ENCODE assay signal across 1 cellular context in genomic region chr2:231050018-231050901, GRCh38.
TF ChIP-seq lines count a peak whose summit lies in the region.

No MANE protein-coding gene starts in this region.

TF ChIP-seq in HepG2, 621 proteins besides CTCF, POLR2A, EP300 and RAD21 (continued from another document and continues in another):
- TF ChIP-seq, protein P1, sequence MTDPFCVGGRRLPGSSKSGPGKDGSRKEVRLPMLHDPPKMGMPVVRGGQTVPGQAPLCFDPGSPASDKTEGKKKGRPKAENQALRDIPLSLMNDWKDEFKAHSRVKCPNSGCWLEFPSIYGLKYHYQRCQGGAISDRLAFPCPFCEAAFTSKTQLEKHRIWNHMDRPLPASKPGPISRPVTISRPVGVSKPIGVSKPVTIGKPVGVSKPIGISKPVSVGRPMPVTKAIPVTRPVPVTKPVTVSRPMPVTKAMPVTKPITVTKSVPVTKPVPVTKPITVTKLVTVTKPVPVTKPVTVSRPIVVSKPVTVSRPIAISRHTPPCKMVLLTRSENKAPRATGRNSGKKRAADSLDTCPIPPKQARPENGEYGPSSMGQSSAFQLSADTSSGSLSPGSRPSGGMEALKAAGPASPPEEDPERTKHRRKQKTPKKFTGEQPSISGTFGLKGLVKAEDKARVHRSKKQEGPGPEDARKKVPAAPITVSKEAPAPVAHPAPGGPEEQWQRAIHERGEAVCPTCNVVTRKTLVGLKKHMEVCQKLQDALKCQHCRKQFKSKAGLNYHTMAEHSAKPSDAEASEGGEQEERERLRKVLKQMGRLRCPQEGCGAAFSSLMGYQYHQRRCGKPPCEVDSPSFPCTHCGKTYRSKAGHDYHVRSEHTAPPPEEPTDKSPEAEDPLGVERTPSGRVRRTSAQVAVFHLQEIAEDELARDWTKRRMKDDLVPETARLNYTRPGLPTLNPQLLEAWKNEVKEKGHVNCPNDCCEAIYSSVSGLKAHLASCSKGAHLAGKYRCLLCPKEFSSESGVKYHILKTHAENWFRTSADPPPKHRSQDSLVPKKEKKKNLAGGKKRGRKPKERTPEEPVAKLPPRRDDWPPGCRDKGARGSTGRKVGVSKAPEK (CRISPR knock-in tag; IDR thresholded peaks at IDR 0.05; ENCODE audit: borderline replicate concordance), result peak; percentile 97; the same call in 1 of the 2 replicates
- no peak; the same call in 1 of the 2 replicates for TF ChIP-seq ZNF484 (CRISPR knock-in tag; IDR thresholded peaks at IDR 0.05; ENCODE audit: borderline replicate concordance, low read depth)
- 0 out of 2 replicates have a peak, but pooled peaks have one; percentile 20 for TF ChIP-seq ZNF83 (CRISPR knock-in tag; IDR thresholded peaks at IDR 0.05; ENCODE audit: borderline replicate concordance)
- no peak for TF ChIP-seq MTA3 (CRISPR knock-in tag; IDR thresholded peaks at IDR 0.05)
- peak; percentile 71; the same call in 1 of the 2 replicates for TF ChIP-seq ZNF354B (CRISPR knock-in tag; IDR thresholded peaks at IDR 0.05)
- peak; percentile 99 for TF ChIP-seq LCORL (IDR thresholded peaks at IDR 0.05)
- TF ChIP-seq LCORL (CRISPR knock-in tag; IDR thresholded peaks at IDR 0.05), result peak; percentile 100
- no peak; the same call in 1 of the 2 replicates for TF ChIP-seq ZNF510 (CRISPR knock-in tag; IDR thresholded peaks at IDR 0.05; ENCODE audit: low read depth)
- peak; percentile 77; the same call in 1 of the 2 replicates for TF ChIP-seq BATF2 (CRISPR knock-in tag; IDR thresholded peaks at IDR 0.05)
- TF ChIP-seq ZNF225 (CRISPR knock-in tag; IDR thresholded peaks at IDR 0.05), result no peak
- no peak for TF ChIP-seq ZNF101 (CRISPR knock-in tag; IDR thresholded peaks at IDR 0.05; ENCODE audit: borderline replicate concordance, low read depth)
- peak; percentile 60; the same call in 1 of the 2 replicates for TF ChIP-seq NPAS2 (CRISPR knock-in tag; IDR thresholded peaks at IDR 0.05; ENCODE audit: borderline replicate concordance)
- TF ChIP-seq RXRB (CRISPR knock-in tag; IDR thresholded peaks at IDR 0.05; ENCODE audit: borderline replicate concordance), result peak; percentile 99
- TF ChIP-seq ZNF816 (CRISPR knock-in tag; IDR thresholded peaks at IDR 0.05; ENCODE audit: borderline replicate concordance), result peak; percentile 80; the same call in 1 of the 2 replicates
- TF ChIP-seq MLXIP (CRISPR knock-in tag; IDR thresholded peaks at IDR 0.05; ENCODE audit: borderline replicate concordance), result peak; percentile 94
- TF ChIP-seq HDAC2 (CRISPR knock-in tag; IDR thresholded peaks at IDR 0.05), result peak; percentile 100
- peak; percentile 96 for TF ChIP-seq CEBPG (CRISPR knock-in tag; IDR thresholded peaks at IDR 0.05)
- TF ChIP-seq RCOR2 (CRISPR knock-in tag; IDR thresholded peaks at IDR 0.05), result peak; percentile 98
- TF ChIP-seq CENPX (CRISPR knock-in tag; IDR thresholded peaks at IDR 0.05), result no peak
- 0 out of 2 replicates have a peak, but pooled peaks have one; percentile 70 for TF ChIP-seq ZNF776 (CRISPR knock-in tag; IDR thresholded peaks at IDR 0.05)
- peak; percentile 42 for TF ChIP-seq TGIF2 (CRISPR knock-in tag; IDR thresholded peaks at IDR 0.05)
- no peak; the same call in 1 of the 2 replicates for TF ChIP-seq GLI4 (CRISPR knock-in tag; IDR thresholded peaks at IDR 0.05; ENCODE audit: borderline replicate concordance)
- no peak for TF ChIP-seq TRIM22 (IDR thresholded peaks at IDR 0.05)
- no peak; the same call in 1 of the 2 replicates for TF ChIP-seq ZKSCAN1 (IDR thresholded peaks at IDR 0.05; ENCODE audit: low read length)
- TF ChIP-seq HMG20A (CRISPR knock-in tag; IDR thresholded peaks at IDR 0.05; ENCODE audit: borderline replicate concordance), result peak; percentile 98
- TF ChIP-seq, protein P2, sequence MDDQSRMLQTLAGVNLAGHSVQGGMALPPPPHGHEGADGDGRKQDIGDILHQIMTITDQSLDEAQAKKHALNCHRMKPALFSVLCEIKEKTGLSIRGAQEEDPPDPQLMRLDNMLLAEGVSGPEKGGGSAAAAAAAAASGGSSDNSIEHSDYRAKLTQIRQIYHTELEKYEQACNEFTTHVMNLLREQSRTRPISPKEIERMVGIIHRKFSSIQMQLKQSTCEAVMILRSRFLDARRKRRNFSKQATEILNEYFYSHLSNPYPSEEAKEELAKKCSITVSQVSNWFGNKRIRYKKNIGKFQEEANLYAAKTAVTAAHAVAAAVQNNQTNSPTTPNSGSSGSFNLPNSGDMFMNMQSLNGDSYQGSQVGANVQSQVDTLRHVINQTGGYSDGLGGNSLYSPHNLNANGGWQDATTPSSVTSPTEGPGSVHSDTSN (CRISPR knock-in tag; IDR thresholded peaks at IDR 0.05; ENCODE audit: borderline replicate concordance), result 0 out of 2 replicates have a peak, but pooled peaks have one; percentile 41
- peak; percentile 79 for TF ChIP-seq ZNF777 (CRISPR knock-in tag; IDR thresholded peaks at IDR 0.05)
- peak; percentile 98; the same call in 1 of the 2 replicates for TF ChIP-seq SMAD3 (CRISPR knock-in tag; IDR thresholded peaks at IDR 0.05)
- peak; percentile 66; the same call in 1 of the 2 replicates for TF ChIP-seq ZNF652 (CRISPR knock-in tag; IDR thresholded peaks at IDR 0.05; ENCODE audit: borderline replicate concordance, low read depth)
- peak; percentile 85 for TF ChIP-seq NAIF1 (CRISPR knock-in tag; IDR thresholded peaks at IDR 0.05; ENCODE audit: borderline replicate concordance)
- TF ChIP-seq, protein P3, sequence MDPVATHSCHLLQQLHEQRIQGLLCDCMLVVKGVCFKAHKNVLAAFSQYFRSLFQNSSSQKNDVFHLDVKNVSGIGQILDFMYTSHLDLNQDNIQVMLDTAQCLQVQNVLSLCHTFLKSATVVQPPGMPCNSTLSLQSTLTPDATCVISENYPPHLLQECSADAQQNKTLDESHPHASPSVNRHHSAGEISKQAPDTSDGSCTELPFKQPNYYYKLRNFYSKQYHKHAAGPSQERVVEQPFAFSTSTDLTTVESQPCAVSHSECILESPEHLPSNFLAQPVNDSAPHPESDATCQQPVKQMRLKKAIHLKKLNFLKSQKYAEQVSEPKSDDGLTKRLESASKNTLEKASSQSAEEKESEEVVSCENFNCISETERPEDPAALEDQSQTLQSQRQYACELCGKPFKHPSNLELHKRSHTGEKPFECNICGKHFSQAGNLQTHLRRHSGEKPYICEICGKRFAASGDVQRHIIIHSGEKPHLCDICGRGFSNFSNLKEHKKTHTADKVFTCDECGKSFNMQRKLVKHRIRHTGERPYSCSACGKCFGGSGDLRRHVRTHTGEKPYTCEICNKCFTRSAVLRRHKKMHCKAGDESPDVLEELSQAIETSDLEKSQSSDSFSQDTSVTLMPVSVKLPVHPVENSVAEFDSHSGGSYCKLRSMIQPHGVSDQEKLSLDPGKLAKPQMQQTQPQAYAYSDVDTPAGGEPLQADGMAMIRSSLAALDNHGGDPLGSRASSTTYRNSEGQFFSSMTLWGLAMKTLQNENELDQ (CRISPR knock-in tag; IDR thresholded peaks at IDR 0.05; ENCODE audit: borderline replicate concordance), result peak; percentile 46; the same call in 1 of the 2 replicates
- TF ChIP-seq ISX (CRISPR knock-in tag; conservative IDR thresholded peaks at IDR 0.05), result peak; percentile 88; the same call in 1 of the 2 replicates
- peak; percentile 62; the same call in 1 of the 2 replicates for TF ChIP-seq ARID2 (CRISPR knock-in tag; IDR thresholded peaks at IDR 0.05; ENCODE audit: borderline replicate concordance)
- TF ChIP-seq TSC22D2 (CRISPR knock-in tag; IDR thresholded peaks at IDR 0.05; ENCODE audit: borderline replicate concordance), result peak; percentile 74; the same call in 1 of the 2 replicates
- peak; percentile 72 for TF ChIP-seq RBAK (CRISPR knock-in tag; IDR thresholded peaks at IDR 0.05)
- TF ChIP-seq ZNF564 (CRISPR knock-in tag; IDR thresholded peaks at IDR 0.05), result no peak; the same call in none of the 2 replicates
- TF ChIP-seq ATF3 (CRISPR knock-in tag; IDR thresholded peaks at IDR 0.05), result peak; percentile 13; the same call in 1 of the 2 replicates
- TF ChIP-seq FOXA1 (IDR thresholded peaks at IDR 0.05), result peak; percentile 76
- peak; percentile 98 for TF ChIP-seq FOXA1 (CRISPR knock-in tag; IDR thresholded peaks at IDR 0.05)
- TF ChIP-seq ZNF530 (CRISPR knock-in tag; IDR thresholded peaks at IDR 0.05; ENCODE audit: low read depth), result no peak
- TF ChIP-seq ZNF574 (CRISPR knock-in tag; IDR thresholded peaks at IDR 0.05), result peak; percentile 96
- TF ChIP-seq, protein P4, sequence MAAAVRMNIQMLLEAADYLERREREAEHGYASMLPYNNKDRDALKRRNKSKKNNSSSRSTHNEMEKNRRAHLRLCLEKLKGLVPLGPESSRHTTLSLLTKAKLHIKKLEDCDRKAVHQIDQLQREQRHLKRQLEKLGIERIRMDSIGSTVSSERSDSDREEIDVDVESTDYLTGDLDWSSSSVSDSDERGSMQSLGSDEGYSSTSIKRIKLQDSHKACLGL (CRISPR knock-in tag; IDR thresholded peaks at IDR 0.05), result peak; percentile 64; the same call in 1 of the 2 replicates
- peak; percentile 80 for TF ChIP-seq ZSCAN25 (CRISPR knock-in tag; IDR thresholded peaks at IDR 0.05)
- TF ChIP-seq DNMT3B (CRISPR knock-in tag; conservative IDR thresholded peaks at IDR 0.05), result peak; percentile 52; the same call in 1 of the 2 replicates
- TF ChIP-seq ZNF180 (CRISPR knock-in tag; IDR thresholded peaks at IDR 0.05; ENCODE audit: borderline replicate concordance, low read depth), result no peak
- 0 out of 2 replicates have a peak, but pooled peaks have one; percentile 51 for TF ChIP-seq ZNF562 (CRISPR knock-in tag; IDR thresholded peaks at IDR 0.05; ENCODE audit: borderline replicate concordance)
- peak; percentile 66; the same call in 1 of the 2 replicates for TF ChIP-seq FOXP1 (IDR thresholded peaks at IDR 0.05)
- peak; percentile 92 for TF ChIP-seq FOXP1 (CRISPR knock-in tag; IDR thresholded peaks at IDR 0.05)
- TF ChIP-seq FOXK2 (IDR thresholded peaks at IDR 0.05), result peak; percentile 83
- TF ChIP-seq ZNF276 (CRISPR knock-in tag; IDR thresholded peaks at IDR 0.05; ENCODE audit: low read depth), result no peak; the same call in 1 of the 2 replicates
